Comparison of ENCODE assay signal across 1 cellular context in the genomic region with DNA sequence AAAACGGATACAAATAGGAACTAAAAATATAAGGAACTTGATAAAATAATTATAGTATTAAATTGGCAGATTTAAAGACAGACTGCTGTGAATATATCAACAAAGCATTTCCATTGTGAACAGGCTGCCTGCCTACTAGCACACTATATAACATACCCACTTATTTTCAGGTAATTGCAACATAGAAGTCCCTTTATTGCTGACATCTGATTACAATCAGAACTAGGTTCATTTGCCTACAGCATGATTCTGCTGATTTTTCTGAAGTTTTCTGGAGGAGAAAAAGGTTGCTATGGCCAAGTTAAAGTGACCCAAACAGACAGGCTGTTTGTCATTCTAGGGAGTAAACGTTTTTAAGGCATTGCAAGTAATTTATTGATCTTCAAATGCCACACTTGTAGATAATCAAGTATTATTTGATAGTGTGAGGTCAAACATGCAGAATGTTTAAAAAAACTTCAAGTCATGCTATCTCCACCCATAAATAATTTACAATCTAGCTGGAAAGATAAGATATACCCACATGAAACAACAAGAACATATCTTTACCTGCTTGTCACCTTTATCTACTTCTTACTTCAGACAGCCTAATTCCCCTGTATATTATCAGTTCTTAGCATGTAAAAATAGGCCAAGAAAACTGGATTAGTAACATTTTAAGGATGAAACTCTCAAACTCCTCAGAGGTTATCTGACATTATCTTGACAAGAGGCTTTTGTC.
TF ChIP-seq lines count a peak whose summit lies in the region.

No MANE protein-coding gene starts in this region.

TF ChIP-seq in K562, 482 proteins besides CTCF, POLR2A, EP300 and RAD21 (continued from another document and continues in another):
- TF ChIP-seq, protein P1, sequence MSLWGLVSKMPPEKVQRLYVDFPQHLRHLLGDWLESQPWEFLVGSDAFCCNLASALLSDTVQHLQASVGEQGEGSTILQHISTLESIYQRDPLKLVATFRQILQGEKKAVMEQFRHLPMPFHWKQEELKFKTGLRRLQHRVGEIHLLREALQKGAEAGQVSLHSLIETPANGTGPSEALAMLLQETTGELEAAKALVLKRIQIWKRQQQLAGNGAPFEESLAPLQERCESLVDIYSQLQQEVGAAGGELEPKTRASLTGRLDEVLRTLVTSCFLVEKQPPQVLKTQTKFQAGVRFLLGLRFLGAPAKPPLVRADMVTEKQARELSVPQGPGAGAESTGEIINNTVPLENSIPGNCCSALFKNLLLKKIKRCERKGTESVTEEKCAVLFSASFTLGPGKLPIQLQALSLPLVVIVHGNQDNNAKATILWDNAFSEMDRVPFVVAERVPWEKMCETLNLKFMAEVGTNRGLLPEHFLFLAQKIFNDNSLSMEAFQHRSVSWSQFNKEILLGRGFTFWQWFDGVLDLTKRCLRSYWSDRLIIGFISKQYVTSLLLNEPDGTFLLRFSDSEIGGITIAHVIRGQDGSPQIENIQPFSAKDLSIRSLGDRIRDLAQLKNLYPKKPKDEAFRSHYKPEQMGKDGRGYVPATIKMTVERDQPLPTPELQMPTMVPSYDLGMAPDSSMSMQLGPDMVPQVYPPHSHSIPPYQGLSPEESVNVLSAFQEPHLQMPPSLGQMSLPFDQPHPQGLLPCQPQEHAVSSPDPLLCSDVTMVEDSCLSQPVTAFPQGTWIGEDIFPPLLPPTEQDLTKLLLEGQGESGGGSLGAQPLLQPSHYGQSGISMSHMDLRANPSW (CRISPR knock-in tag; IDR thresholded peaks at IDR 0.05) = no peak
- 0 out of 2 replicates have a peak, but pooled peaks have one; percentile 14 for TF ChIP-seq KLF16 (IDR thresholded peaks at IDR 0.05)
- TF ChIP-seq BRD4 (IDR thresholded peaks at IDR 0.05) = no peak
- no peak for TF ChIP-seq RBM22 (IDR thresholded peaks at IDR 0.05; ENCODE audit: low read depth, low read length, poor library complexity, severe bottlenecking)
- no peak for TF ChIP-seq LCOR (CRISPR knock-in tag; IDR thresholded peaks at IDR 0.05)
- TF ChIP-seq, protein P2, sequence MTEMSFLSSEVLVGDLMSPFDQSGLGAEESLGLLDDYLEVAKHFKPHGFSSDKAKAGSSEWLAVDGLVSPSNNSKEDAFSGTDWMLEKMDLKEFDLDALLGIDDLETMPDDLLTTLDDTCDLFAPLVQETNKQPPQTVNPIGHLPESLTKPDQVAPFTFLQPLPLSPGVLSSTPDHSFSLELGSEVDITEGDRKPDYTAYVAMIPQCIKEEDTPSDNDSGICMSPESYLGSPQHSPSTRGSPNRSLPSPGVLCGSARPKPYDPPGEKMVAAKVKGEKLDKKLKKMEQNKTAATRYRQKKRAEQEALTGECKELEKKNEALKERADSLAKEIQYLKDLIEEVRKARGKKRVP (CRISPR knock-in tag; IDR thresholded peaks at IDR 0.05) = no peak
- no peak for TF ChIP-seq ZNF232 (CRISPR knock-in tag; IDR thresholded peaks at IDR 0.05)
- no peak for TF ChIP-seq HCFC1 (IDR thresholded peaks at IDR 0.05; ENCODE audit: low read depth, low read length)
- TF ChIP-seq GATAD2B (IDR thresholded peaks at IDR 0.05; ENCODE audit: borderline replicate concordance) = peak; percentile 77; the same call in 1 of the 2 replicates
- TF ChIP-seq, protein P3, sequence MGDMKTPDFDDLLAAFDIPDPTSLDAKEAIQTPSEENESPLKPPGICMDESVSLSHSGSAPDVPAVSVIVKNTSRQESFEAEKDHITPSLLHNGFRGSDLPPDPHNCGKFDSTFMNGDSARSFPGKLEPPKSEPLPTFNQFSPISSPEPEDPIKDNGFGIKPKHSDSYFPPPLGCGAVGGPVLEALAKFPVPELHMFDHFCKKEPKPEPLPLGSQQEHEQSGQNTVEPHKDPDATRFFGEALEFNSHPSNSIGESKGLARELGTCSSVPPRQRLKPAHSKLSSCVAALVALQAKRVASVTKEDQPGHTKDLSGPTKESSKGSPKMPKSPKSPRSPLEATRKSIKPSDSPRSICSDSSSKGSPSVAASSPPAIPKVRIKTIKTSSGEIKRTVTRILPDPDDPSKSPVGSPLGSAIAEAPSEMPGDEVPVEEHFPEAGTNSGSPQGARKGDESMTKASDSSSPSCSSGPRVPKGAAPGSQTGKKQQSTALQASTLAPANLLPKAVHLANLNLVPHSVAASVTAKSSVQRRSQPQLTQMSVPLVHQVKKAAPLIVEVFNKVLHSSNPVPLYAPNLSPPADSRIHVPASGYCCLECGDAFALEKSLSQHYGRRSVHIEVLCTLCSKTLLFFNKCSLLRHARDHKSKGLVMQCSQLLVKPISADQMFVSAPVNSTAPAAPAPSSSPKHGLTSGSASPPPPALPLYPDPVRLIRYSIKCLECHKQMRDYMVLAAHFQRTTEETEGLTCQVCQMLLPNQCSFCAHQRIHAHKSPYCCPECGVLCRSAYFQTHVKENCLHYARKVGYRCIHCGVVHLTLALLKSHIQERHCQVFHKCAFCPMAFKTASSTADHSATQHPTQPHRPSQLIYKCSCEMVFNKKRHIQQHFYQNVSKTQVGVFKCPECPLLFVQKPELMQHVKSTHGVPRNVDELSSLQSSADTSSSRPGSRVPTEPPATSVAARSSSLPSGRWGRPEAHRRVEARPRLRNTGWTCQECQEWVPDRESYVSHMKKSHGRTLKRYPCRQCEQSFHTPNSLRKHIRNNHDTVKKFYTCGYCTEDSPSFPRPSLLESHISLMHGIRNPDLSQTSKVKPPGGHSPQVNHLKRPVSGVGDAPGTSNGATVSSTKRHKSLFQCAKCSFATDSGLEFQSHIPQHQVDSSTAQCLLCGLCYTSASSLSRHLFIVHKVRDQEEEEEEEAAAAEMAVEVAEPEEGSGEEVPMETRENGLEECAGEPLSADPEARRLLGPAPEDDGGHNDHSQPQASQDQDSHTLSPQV (IDR thresholded peaks at IDR 0.05) = peak; percentile 51; the same call in 1 of the 2 replicates
- TF ChIP-seq ZKSCAN3 (CRISPR knock-in tag; IDR thresholded peaks at IDR 0.05) = no peak
- peak; percentile 60 for TF ChIP-seq ZNF766 (CRISPR knock-in tag; conservative IDR thresholded peaks at IDR 0.05)
- TF ChIP-seq NCOA6 (IDR thresholded peaks at IDR 0.05) = no peak
- TF ChIP-seq JUND (IDR thresholded peaks at IDR 0.05; ENCODE audit: borderline replicate concordance, low read depth, low read length) = no peak
- TF ChIP-seq JUND (tag; IDR thresholded peaks at IDR 0.05; ENCODE audit: borderline replicate concordance, low read depth, low read length) = 0 out of 3 replicates have a peak, but pooled peaks have one; percentile 39
- no peak for TF ChIP-seq ZNF561 (CRISPR knock-in tag; conservative IDR thresholded peaks at IDR 0.05)
- TF ChIP-seq CREM (IDR thresholded peaks at IDR 0.05; ENCODE audit: low read depth) = no peak
- TF ChIP-seq, protein P4, sequence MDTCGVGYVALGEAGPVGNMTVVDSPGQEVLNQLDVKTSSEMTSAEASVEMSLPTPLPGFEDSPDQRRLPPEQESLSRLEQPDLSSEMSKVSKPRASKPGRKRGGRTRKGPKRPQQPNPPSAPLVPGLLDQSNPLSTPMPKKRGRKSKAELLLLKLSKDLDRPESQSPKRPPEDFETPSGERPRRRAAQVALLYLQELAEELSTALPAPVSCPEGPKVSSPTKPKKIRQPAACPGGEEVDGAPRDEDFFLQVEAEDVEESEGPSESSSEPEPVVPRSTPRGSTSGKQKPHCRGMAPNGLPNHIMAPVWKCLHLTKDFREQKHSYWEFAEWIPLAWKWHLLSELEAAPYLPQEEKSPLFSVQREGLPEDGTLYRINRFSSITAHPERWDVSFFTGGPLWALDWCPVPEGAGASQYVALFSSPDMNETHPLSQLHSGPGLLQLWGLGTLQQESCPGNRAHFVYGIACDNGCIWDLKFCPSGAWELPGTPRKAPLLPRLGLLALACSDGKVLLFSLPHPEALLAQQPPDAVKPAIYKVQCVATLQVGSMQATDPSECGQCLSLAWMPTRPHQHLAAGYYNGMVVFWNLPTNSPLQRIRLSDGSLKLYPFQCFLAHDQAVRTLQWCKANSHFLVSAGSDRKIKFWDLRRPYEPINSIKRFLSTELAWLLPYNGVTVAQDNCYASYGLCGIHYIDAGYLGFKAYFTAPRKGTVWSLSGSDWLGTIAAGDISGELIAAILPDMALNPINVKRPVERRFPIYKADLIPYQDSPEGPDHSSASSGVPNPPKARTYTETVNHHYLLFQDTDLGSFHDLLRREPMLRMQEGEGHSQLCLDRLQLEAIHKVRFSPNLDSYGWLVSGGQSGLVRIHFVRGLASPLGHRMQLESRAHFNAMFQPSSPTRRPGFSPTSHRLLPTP (IDR thresholded peaks at IDR 0.05; ENCODE audit: borderline replicate concordance, extremely low read depth, insufficient read length) = no peak
- TF ChIP-seq MAZ (CRISPR knock-in tag; conservative IDR thresholded peaks at IDR 0.05 in 1 of 2, IDR thresholded peaks at IDR 0.05 in 1 of 2) = no peak
- TF ChIP-seq POLR2AphosphoS5 (IDR thresholded peaks at IDR 0.05; ENCODE audit: control insufficient read depth, insufficient read depth, low read depth, low read length) = peak; percentile 16; the same call in 1 of the 2 replicates
- no peak for TF ChIP-seq RBFOX2 (IDR thresholded peaks at IDR 0.05; ENCODE audit: low read depth, low read length)
- TF ChIP-seq SMARCA4 (IDR thresholded peaks at IDR 0.05) = peak; percentile 76
- TF ChIP-seq, protein P5, sequence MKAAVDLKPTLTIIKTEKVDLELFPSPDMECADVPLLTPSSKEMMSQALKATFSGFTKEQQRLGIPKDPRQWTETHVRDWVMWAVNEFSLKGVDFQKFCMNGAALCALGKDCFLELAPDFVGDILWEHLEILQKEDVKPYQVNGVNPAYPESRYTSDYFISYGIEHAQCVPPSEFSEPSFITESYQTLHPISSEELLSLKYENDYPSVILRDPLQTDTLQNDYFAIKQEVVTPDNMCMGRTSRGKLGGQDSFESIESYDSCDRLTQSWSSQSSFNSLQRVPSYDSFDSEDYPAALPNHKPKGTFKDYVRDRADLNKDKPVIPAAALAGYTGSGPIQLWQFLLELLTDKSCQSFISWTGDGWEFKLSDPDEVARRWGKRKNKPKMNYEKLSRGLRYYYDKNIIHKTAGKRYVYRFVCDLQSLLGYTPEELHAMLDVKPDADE (conservative IDR thresholded peaks at IDR 0.05; ENCODE audit: control insufficient read depth, low read depth, low read length) = no peak
- no peak for TF ChIP-seq FOS (IDR thresholded peaks at IDR 0.05; ENCODE audit: extremely low read depth, insufficient read length)
- no peak for TF ChIP-seq NR2C2 (CRISPR knock-in tag; IDR thresholded peaks at IDR 0.05)
- TF ChIP-seq NR2C2 (tag; IDR thresholded peaks at IDR 0.05) = 0 out of 2 replicates have a peak, but pooled peaks have one; percentile 25
- peak; percentile 20; the same call in 1 of the 2 replicates for TF ChIP-seq NCOA1 (IDR thresholded peaks at IDR 0.05; ENCODE audit: low read depth)
- TF ChIP-seq, protein P6, sequence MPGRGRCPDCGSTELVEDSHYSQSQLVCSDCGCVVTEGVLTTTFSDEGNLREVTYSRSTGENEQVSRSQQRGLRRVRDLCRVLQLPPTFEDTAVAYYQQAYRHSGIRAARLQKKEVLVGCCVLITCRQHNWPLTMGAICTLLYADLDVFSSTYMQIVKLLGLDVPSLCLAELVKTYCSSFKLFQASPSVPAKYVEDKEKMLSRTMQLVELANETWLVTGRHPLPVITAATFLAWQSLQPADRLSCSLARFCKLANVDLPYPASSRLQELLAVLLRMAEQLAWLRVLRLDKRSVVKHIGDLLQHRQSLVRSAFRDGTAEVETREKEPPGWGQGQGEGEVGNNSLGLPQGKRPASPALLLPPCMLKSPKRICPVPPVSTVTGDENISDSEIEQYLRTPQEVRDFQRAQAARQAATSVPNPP (IDR thresholded peaks at IDR 0.05; ENCODE audit: borderline replicate concordance, insufficient read depth, insufficient read length) = no peak
- TF ChIP-seq, protein P7, sequence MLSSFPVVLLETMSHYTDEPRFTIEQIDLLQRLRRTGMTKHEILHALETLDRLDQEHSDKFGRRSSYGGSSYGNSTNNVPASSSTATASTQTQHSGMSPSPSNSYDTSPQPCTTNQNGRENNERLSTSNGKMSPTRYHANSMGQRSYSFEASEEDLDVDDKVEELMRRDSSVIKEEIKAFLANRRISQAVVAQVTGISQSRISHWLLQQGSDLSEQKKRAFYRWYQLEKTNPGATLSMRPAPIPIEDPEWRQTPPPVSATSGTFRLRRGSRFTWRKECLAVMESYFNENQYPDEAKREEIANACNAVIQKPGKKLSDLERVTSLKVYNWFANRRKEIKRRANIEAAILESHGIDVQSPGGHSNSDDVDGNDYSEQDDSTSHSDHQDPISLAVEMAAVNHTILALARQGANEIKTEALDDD (IDR thresholded peaks at IDR 0.05) = 0 out of 2 replicates have a peak, but pooled peaks have one; percentile 28
- TF ChIP-seq ZNF197 (CRISPR knock-in tag; IDR thresholded peaks at IDR 0.05; ENCODE audit: low read depth) = no peak
- TF ChIP-seq ZNF143 (CRISPR knock-in tag; IDR thresholded peaks at IDR 0.05) = no peak
- TF ChIP-seq, protein P8, sequence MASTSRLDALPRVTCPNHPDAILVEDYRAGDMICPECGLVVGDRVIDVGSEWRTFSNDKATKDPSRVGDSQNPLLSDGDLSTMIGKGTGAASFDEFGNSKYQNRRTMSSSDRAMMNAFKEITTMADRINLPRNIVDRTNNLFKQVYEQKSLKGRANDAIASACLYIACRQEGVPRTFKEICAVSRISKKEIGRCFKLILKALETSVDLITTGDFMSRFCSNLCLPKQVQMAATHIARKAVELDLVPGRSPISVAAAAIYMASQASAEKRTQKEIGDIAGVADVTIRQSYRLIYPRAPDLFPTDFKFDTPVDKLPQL (IDR thresholded peaks at IDR 0.05; ENCODE audit: extremely low read depth, insufficient read length) = no peak
- TF ChIP-seq ZC3H8 (IDR thresholded peaks at IDR 0.05) = no peak
- no peak; the same call in 1 of the 2 replicates for TF ChIP-seq ELF2 (CRISPR knock-in tag; IDR thresholded peaks at IDR 0.05)
- peak; percentile 88 for TF ChIP-seq CBFA2T3 (IDR thresholded peaks at IDR 0.05)
- TF ChIP-seq, protein P9, sequence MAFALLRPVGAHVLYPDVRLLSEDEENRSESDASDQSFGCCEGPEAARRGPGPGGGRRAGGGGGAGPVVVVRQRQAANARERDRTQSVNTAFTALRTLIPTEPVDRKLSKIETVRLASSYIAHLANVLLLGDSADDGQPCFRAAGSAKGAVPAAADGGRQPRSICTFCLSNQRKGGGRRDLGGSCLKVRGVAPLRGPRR (CRISPR knock-in tag; IDR thresholded peaks at IDR 0.05) = no peak
- 0 out of 2 replicates have a peak, but pooled peaks have one; percentile 35 for TF ChIP-seq PML (IDR thresholded peaks at IDR 0.05; ENCODE audit: low read length)
- TF ChIP-seq, protein P10, sequence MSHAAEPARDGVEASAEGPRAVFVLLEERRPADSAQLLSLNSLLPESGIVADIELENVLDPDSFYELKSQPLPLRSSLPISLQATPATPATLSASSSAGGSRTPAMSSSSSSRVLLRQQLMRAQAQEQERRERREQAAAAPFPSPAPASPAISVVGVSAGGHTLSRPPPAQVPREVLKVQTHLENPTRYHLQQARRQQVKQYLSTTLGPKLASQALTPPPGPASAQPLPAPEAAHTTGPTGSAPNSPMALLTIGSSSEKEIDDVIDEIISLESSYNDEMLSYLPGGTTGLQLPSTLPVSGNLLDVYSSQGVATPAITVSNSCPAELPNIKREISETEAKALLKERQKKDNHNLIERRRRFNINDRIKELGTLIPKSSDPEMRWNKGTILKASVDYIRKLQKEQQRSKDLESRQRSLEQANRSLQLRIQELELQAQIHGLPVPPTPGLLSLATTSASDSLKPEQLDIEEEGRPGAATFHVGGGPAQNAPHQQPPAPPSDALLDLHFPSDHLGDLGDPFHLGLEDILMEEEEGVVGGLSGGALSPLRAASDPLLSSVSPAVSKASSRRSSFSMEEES (CRISPR knock-in tag; IDR thresholded peaks at IDR 0.05) = no peak
- no peak for TF ChIP-seq ZNF764 (CRISPR knock-in tag; IDR thresholded peaks at IDR 0.05; ENCODE audit: low read depth)
